In the genomic region with DNA sequence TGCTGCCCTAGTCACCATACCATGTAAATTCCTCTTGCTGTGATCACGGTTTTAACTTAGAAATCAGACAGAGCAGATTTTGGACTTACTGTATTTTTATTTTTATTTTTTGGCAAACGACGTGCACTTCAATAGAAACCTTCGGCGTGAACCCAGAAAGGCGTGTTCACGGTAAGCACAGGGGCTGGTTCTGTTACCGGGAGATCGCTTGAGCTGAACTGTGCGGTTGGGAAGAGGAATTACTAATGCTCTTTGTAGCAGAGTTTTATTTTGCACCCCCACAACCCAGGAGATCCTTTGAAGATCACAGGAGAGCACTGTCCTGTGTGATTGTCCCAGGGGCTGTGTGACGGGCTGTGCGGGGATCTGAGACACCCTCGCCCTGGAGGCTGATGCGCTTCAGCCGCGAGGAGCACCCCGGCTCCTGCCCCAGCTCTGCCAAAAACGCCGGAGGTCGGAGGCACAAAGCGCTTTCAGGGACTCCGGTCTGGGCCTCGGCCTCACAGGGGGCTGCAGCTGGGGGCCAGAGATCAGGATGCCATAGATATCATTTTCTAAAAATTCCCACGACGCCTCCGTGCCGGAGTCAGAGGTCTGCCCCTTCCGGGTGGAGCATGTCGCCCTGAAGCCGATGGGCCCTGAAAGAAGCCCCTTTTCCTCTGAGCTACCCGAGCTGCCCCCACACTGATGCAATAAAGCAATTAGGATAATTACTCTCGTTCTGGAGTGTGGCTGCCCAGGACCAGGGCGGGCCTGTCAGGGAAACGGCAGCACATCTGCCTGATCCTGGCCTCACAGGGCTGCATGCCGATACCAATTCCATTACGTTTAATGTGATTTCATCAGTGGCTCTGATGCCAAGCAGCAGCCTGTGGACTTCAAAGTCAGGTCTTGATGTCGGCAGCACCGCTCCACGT, we compare ENCODE assay signal across 22 cellular contexts.
DNase-seq lines count a peak whose midpoint lies in the region; ATAC-seq and TF ChIP-seq lines count a peak whose summit lies in the region.
"Had no signal": no experiment of that assay in that cellular context is flagged by ENCODE, and none has a peak within 500 bp of the region (broad histone marks: within the 10 kb centered on the region; RNA-seq: fewer than 3 reads in every experiment).

No MANE protein-coding gene starts in this region.

- H3K4me2 ChIP-seq in BLaER1: peak overlapping the region; percentile 96
- H3K4me2 ChIP-seq: KMS-11 had no signal

- H3K4me3 Mint-ChIP-seq in neural crest cell: peak overlapping the region; percentile 6
- no peak overlapping the region for H3K4me3 Mint-ChIP-seq in type B pancreatic cell
- H3K4me3 Mint-ChIP-seq: CD8-positive, alpha-beta T cell had no signal

- peak overlapping the region; percentile 75 for H3K27ac ChIP-seq in BLaER1
- peak overlapping the region; percentile 100 for H3K27ac ChIP-seq in caudate nucleus (ENCODE audit: low read depth, low read length)
- H3K27ac ChIP-seq: KMS-11 had no signal

- DNase-seq in BE2C: peak; percentile 41
- DNase-seq in caudate nucleus (lab: John Stamatoyannopoulos, UW): no peak
- no peak for DNase-seq in neural crest cell (ENCODE audit: low read depth, low spot score)
- DNase-seq in type B pancreatic cell (ENCODE audit: extremely low spot score, unreplicated experiment): no peak
- no peak for DNase-seq in NCI-H1417 treated with DMSO at 0.1 percent for 48 hours (lab: John Stamatoyannopoulos, UW)
- no peak for DNase-seq in iPS-NIHi11 (ENCODE audit: low spot score)
- DNase-seq: C1 segment of cervical spinal cord, DND-41, H7, IMR-90, NCI-H1092 treated with DMSO at 0.1 percent for 48 hours, NCI-H146, NCI-H2029, NCI-H2227 treated with DMSO at 0.1 percent for 48 hours, NCI-H524, NCI-H774, OCI-M1 had no signal

- H3K4me1 ChIP-seq in BE2C (peaks cover 16% of the 10 kb centered on the region), BLaER1 (peaks cover 43% of the 10 kb centered on the region)

- no peaks in the 10 kb centered on the region for H3K36me3 ChIP-seq in BE2C
- H3K36me3 ChIP-seq in BLaER1: peaks cover 5% of the 10 kb centered on the region; the same call in 1 of the 2 replicates

- no peaks in the 10 kb centered on the region for H3K36me3 Mint-ChIP-seq in neural crest cell (ENCODE audit: low read depth)
- H3K36me3 Mint-ChIP-seq in type B pancreatic cell: no peaks in the 10 kb centered on the region

- H3K9me3 Mint-ChIP-seq in neural crest cell (no peaks in the 10 kb centered on the region), type B pancreatic cell (no peaks in the 10 kb centered on the region)
- H3K9me3 Mint-ChIP-seq: CD8-positive, alpha-beta T cell had no signal

- no peak overlapping the region for H3K27ac Mint-ChIP-seq in neural crest cell (ENCODE audit: unreplicated experiment)
- H3K27ac Mint-ChIP-seq in type B pancreatic cell: no peak overlapping the region
- H3K27ac Mint-ChIP-seq: CD8-positive, alpha-beta T cell had no signal

- H3K27me3 ChIP-seq in BE2C (no peaks in the 10 kb centered on the region), BLaER1 (no peaks in the 10 kb centered on the region)

- no peak for TF ChIP-seq CTCF in BE2C (IDR thresholded peaks at IDR 0.05; ENCODE audit: low read depth, low read length)
- TF ChIP-seq CTCF in neural crest cell (conservative IDR thresholded peaks at IDR 0.05): no peak
- TF ChIP-seq CTCF in type B pancreatic cell (conservative IDR thresholded peaks at IDR 0.05): no peak

- no peak overlapping the region for H3K4me3 ChIP-seq in BE2C (ENCODE audit: low read depth, low read length)
- H3K4me3 ChIP-seq in BLaER1: no peak overlapping the region
- H3K4me3 ChIP-seq: GM12878 had no signal

- H3K4me1 Mint-ChIP-seq in neural crest cell (peaks cover 23% of the 10 kb centered on the region), type B pancreatic cell (ENCODE audit: unreplicated experiment) (peaks cover 14% of the 10 kb centered on the region)

- H3K27me3 Mint-ChIP-seq in neural crest cell (ENCODE audit: low read depth) (no peaks in the 10 kb centered on the region), type B pancreatic cell (no peaks in the 10 kb centered on the region)

- H3K9me3 ChIP-seq in BE2C (no peaks in the 10 kb centered on the region), BLaER1 (no peaks in the 10 kb centered on the region; the same call in 1 of the 2 replicates)

- 0 out of 2 replicates have a peak overlapping the region, but pooled peaks have one; percentile 61 for H3K9ac ChIP-seq in BLaER1
- H3K9ac ChIP-seq: KMS-11 had no signal

- no peaks in the 10 kb centered on the region for H4K20me1 ChIP-seq in BLaER1

- ATAC-seq in HG03432 (IDR thresholded peaks at IDR 0.05; ENCODE audit: unreplicated experiment): no peak
- ATAC-seq: CD8-positive, alpha-beta T cell; GM12878 had no signal
